In genomic region chr16:71985262-71985974, GRCh38 we compare ENCODE assay signal across 11 cellular contexts. TPM values are rescaled to one million over a fixed set of nuclear protein-coding genes. Genes with fewer than 3 reads are reported as not detected.
"Had no signal": no experiment of that assay in that cellular context is flagged by ENCODE, and none has a peak within 500 bp of the region (broad histone marks: within the 10 kb centered on the region; RNA-seq: fewer than 3 reads in every experiment).

No MANE protein-coding gene starts in this region.

- H3K36me3 ChIP-seq: HAP-1 had no signal

- H3K4me1 ChIP-seq: HAP-1 had no signal

- H3K27ac ChIP-seq: GM23248 had no signal

- H3K9ac ChIP-seq: GM23248 had no signal

- DNase-seq: GM23248, GOT3, H7, HFFc6, IMR-90, KG1 had no signal

- ATAC-seq: HCT116, K562 had no signal

- H3K4me3 ChIP-seq: GM23248, HAP-1, K562 had no signal

- H3K9me3 ChIP-seq: HAP-1 had no signal

RNA-seq across cellular contexts. Expression of gene PKD1L3, which starts 14.8 kb away (rescaled TPM):
- total RNA-seq: GM23248, H4, HFFc6, HT-29, IMR-90, K562 had no signal
- polyA plus RNA-seq: GM23248, IMR-90 had no signal
